In genomic region chr15:70584838-70585706, GRCh38 we compare ENCODE assay signal across 1 cellular context.
TF ChIP-seq lines count a peak whose summit lies in the region.

No MANE protein-coding gene starts in this region.

TF ChIP-seq in HepG2, 621 proteins besides CTCF, POLR2A, EP300 and RAD21 (continued from another document and continues in another):
- TF ChIP-seq, protein P1, sequence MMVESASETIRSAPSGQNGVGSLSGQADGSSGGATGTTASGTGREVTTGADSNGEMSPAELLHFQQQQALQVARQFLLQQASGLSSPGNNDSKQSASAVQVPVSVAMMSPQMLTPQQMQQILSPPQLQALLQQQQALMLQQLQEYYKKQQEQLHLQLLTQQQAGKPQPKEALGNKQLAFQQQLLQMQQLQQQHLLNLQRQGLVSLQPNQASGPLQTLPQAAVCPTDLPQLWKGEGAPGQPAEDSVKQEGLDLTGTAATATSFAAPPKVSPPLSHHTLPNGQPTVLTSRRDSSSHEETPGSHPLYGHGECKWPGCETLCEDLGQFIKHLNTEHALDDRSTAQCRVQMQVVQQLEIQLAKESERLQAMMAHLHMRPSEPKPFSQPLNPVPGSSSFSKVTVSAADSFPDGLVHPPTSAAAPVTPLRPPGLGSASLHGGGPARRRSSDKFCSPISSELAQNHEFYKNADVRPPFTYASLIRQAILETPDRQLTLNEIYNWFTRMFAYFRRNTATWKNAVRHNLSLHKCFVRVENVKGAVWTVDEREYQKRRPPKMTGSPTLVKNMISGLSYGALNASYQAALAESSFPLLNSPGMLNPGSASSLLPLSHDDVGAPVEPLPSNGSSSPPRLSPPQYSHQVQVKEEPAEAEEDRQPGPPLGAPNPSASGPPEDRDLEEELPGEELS (CRISPR knock-in tag; IDR thresholded peaks at IDR 0.05), result no peak
- TF ChIP-seq NFKB2 (CRISPR knock-in tag; IDR thresholded peaks at IDR 0.05; ENCODE audit: borderline replicate concordance), result peak; percentile 20; the same call in 1 of the 2 replicates
- TF ChIP-seq SKI (IDR thresholded peaks at IDR 0.05; ENCODE audit: partially characterized antibody), result peak; percentile 54
- no peak for TF ChIP-seq THAP8 (CRISPR knock-in tag; IDR thresholded peaks at IDR 0.05; ENCODE audit: borderline replicate concordance)
- peak; percentile 57; the same call in 1 of the 2 replicates for TF ChIP-seq SALL1 (CRISPR knock-in tag; IDR thresholded peaks at IDR 0.05)
- 0 out of 2 replicates have a peak, but pooled peaks have one; percentile 35 for TF ChIP-seq HNF4G (IDR thresholded peaks at IDR 0.05; ENCODE audit: borderline replicate concordance, low read depth, low read length)
- no peak for TF ChIP-seq HNF4G (CRISPR knock-in tag; IDR thresholded peaks at IDR 0.05; ENCODE audit: borderline replicate concordance, low read depth)
- no peak for TF ChIP-seq MED1 (CRISPR knock-in tag; IDR thresholded peaks at IDR 0.05)
- TF ChIP-seq PRPF4 (IDR thresholded peaks at IDR 0.05; ENCODE audit: low read depth, low read length, poor library complexity, severe bottlenecking), result no peak
- no peak for TF ChIP-seq PCBP2 (optimal IDR thresholded peaks at IDR 0.05; ENCODE audit: low read depth, low read length, poor library complexity, severe bottlenecking)
- TF ChIP-seq ONECUT2 (CRISPR knock-in tag; IDR thresholded peaks at IDR 0.05), result peak; percentile 86
- TF ChIP-seq CREB3 (CRISPR knock-in tag; IDR thresholded peaks at IDR 0.05), result no peak
- no peak for TF ChIP-seq CBX5 (CRISPR knock-in tag; IDR thresholded peaks at IDR 0.05; ENCODE audit: borderline replicate concordance)
- TF ChIP-seq PHB2 (IDR thresholded peaks at IDR 0.05; ENCODE audit: partially characterized antibody), result no peak
- no peak for TF ChIP-seq ZNF333 (CRISPR knock-in tag; IDR thresholded peaks at IDR 0.05; ENCODE audit: borderline replicate concordance)
- TF ChIP-seq TEAD2 (CRISPR knock-in tag; IDR thresholded peaks at IDR 0.05), result no peak
- TF ChIP-seq ZNF18 (CRISPR knock-in tag; IDR thresholded peaks at IDR 0.05; ENCODE audit: insufficient replicate concordance), result no peak
- TF ChIP-seq ZNF34 (CRISPR knock-in tag; IDR thresholded peaks at IDR 0.05; ENCODE audit: borderline replicate concordance), result no peak
- 0 out of 2 replicates have a peak, but pooled peaks have one; percentile 19 for TF ChIP-seq SP5 (CRISPR knock-in tag; IDR thresholded peaks at IDR 0.05; ENCODE audit: borderline replicate concordance, low read depth)
- TF ChIP-seq TOPORS (CRISPR knock-in tag; IDR thresholded peaks at IDR 0.05), result no peak
- no peak for TF ChIP-seq PHF5A (CRISPR knock-in tag; IDR thresholded peaks at IDR 0.05; ENCODE audit: low read depth, unreplicated experiment)
- TF ChIP-seq MXI1 (IDR thresholded peaks at IDR 0.05; ENCODE audit: borderline replicate concordance, low read depth, low read length), result no peak; the same call in 2 of the 3 replicates
- TF ChIP-seq, protein P2, sequence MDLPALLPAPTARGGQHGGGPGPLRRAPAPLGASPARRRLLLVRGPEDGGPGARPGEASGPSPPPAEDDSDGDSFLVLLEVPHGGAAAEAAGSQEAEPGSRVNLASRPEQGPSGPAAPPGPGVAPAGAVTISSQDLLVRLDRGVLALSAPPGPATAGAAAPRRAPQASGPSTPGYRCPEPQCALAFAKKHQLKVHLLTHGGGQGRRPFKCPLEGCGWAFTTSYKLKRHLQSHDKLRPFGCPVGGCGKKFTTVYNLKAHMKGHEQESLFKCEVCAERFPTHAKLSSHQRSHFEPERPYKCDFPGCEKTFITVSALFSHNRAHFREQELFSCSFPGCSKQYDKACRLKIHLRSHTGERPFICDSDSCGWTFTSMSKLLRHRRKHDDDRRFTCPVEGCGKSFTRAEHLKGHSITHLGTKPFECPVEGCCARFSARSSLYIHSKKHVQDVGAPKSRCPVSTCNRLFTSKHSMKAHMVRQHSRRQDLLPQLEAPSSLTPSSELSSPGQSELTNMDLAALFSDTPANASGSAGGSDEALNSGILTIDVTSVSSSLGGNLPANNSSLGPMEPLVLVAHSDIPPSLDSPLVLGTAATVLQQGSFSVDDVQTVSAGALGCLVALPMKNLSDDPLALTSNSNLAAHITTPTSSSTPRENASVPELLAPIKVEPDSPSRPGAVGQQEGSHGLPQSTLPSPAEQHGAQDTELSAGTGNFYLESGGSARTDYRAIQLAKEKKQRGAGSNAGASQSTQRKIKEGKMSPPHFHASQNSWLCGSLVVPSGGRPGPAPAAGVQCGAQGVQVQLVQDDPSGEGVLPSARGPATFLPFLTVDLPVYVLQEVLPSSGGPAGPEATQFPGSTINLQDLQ (CRISPR knock-in tag; IDR thresholded peaks at IDR 0.05), result no peak
- peak; percentile 51; the same call in 1 of the 2 replicates for TF ChIP-seq ZMYM4 (CRISPR knock-in tag; IDR thresholded peaks at IDR 0.05)
- TF ChIP-seq HIC2 (CRISPR knock-in tag; IDR thresholded peaks at IDR 0.05; ENCODE audit: low read depth), result no peak
- no peak for TF ChIP-seq ZNF10 (CRISPR knock-in tag; IDR thresholded peaks at IDR 0.05; ENCODE audit: borderline replicate concordance, low read depth)
- TF ChIP-seq, protein P3, sequence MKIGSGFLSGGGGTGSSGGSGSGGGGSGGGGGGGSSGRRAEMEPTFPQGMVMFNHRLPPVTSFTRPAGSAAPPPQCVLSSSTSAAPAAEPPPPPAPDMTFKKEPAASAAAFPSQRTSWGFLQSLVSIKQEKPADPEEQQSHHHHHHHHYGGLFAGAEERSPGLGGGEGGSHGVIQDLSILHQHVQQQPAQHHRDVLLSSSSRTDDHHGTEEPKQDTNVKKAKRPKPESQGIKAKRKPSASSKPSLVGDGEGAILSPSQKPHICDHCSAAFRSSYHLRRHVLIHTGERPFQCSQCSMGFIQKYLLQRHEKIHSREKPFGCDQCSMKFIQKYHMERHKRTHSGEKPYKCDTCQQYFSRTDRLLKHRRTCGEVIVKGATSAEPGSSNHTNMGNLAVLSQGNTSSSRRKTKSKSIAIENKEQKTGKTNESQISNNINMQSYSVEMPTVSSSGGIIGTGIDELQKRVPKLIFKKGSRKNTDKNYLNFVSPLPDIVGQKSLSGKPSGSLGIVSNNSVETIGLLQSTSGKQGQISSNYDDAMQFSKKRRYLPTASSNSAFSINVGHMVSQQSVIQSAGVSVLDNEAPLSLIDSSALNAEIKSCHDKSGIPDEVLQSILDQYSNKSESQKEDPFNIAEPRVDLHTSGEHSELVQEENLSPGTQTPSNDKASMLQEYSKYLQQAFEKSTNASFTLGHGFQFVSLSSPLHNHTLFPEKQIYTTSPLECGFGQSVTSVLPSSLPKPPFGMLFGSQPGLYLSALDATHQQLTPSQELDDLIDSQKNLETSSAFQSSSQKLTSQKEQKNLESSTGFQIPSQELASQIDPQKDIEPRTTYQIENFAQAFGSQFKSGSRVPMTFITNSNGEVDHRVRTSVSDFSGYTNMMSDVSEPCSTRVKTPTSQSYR (CRISPR knock-in tag; IDR thresholded peaks at IDR 0.05; ENCODE audit: borderline replicate concordance), result peak; percentile 30; the same call in 1 of the 2 replicates
- TF ChIP-seq AGO1 (IDR thresholded peaks at IDR 0.05; ENCODE audit: low read depth, low read length, poor library complexity, severe bottlenecking), result no peak
- TF ChIP-seq, protein P4, sequence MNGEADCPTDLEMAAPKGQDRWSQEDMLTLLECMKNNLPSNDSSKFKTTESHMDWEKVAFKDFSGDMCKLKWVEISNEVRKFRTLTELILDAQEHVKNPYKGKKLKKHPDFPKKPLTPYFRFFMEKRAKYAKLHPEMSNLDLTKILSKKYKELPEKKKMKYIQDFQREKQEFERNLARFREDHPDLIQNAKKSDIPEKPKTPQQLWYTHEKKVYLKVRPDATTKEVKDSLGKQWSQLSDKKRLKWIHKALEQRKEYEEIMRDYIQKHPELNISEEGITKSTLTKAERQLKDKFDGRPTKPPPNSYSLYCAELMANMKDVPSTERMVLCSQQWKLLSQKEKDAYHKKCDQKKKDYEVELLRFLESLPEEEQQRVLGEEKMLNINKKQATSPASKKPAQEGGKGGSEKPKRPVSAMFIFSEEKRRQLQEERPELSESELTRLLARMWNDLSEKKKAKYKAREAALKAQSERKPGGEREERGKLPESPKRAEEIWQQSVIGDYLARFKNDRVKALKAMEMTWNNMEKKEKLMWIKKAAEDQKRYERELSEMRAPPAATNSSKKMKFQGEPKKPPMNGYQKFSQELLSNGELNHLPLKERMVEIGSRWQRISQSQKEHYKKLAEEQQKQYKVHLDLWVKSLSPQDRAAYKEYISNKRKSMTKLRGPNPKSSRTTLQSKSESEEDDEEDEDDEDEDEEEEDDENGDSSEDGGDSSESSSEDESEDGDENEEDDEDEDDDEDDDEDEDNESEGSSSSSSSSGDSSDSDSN (CRISPR knock-in tag; IDR thresholded peaks at IDR 0.05), result peak; percentile 67; the same call in 1 of the 2 replicates
- no peak for TF ChIP-seq HMGA1 (CRISPR knock-in tag; conservative IDR thresholded peaks at IDR 0.05)
- no peak for TF ChIP-seq ZNF230 (CRISPR knock-in tag; IDR thresholded peaks at IDR 0.05)
- TF ChIP-seq JDP2 (CRISPR knock-in tag; IDR thresholded peaks at IDR 0.05; ENCODE audit: borderline replicate concordance), result no peak
- no peak for TF ChIP-seq SMARCC2 (IDR thresholded peaks at IDR 0.05)
- peak; percentile 62 for TF ChIP-seq NR2F6 (IDR thresholded peaks at IDR 0.05)
- peak; percentile 0 for TF ChIP-seq NR2F6 (CRISPR knock-in tag; IDR thresholded peaks at IDR 0.05)
- peak; percentile 65; the same call in 1 of the 2 replicates for TF ChIP-seq PAXIP1 (CRISPR knock-in tag; conservative IDR thresholded peaks at IDR 0.05)
- TF ChIP-seq MED13 (CRISPR knock-in tag; IDR thresholded peaks at IDR 0.05), result no peak
